Comparison of ENCODE assay signal across 1 cellular context in genomic region chr19:38727868-38728660, GRCh38.
TF ChIP-seq lines count a peak whose summit lies in the region.

No MANE protein-coding gene starts in this region.

TF ChIP-seq in GM23338, 12 proteins besides CTCF, POLR2A, EP300 and RAD21 (continued from another document):
- TF ChIP-seq, protein P1, sequence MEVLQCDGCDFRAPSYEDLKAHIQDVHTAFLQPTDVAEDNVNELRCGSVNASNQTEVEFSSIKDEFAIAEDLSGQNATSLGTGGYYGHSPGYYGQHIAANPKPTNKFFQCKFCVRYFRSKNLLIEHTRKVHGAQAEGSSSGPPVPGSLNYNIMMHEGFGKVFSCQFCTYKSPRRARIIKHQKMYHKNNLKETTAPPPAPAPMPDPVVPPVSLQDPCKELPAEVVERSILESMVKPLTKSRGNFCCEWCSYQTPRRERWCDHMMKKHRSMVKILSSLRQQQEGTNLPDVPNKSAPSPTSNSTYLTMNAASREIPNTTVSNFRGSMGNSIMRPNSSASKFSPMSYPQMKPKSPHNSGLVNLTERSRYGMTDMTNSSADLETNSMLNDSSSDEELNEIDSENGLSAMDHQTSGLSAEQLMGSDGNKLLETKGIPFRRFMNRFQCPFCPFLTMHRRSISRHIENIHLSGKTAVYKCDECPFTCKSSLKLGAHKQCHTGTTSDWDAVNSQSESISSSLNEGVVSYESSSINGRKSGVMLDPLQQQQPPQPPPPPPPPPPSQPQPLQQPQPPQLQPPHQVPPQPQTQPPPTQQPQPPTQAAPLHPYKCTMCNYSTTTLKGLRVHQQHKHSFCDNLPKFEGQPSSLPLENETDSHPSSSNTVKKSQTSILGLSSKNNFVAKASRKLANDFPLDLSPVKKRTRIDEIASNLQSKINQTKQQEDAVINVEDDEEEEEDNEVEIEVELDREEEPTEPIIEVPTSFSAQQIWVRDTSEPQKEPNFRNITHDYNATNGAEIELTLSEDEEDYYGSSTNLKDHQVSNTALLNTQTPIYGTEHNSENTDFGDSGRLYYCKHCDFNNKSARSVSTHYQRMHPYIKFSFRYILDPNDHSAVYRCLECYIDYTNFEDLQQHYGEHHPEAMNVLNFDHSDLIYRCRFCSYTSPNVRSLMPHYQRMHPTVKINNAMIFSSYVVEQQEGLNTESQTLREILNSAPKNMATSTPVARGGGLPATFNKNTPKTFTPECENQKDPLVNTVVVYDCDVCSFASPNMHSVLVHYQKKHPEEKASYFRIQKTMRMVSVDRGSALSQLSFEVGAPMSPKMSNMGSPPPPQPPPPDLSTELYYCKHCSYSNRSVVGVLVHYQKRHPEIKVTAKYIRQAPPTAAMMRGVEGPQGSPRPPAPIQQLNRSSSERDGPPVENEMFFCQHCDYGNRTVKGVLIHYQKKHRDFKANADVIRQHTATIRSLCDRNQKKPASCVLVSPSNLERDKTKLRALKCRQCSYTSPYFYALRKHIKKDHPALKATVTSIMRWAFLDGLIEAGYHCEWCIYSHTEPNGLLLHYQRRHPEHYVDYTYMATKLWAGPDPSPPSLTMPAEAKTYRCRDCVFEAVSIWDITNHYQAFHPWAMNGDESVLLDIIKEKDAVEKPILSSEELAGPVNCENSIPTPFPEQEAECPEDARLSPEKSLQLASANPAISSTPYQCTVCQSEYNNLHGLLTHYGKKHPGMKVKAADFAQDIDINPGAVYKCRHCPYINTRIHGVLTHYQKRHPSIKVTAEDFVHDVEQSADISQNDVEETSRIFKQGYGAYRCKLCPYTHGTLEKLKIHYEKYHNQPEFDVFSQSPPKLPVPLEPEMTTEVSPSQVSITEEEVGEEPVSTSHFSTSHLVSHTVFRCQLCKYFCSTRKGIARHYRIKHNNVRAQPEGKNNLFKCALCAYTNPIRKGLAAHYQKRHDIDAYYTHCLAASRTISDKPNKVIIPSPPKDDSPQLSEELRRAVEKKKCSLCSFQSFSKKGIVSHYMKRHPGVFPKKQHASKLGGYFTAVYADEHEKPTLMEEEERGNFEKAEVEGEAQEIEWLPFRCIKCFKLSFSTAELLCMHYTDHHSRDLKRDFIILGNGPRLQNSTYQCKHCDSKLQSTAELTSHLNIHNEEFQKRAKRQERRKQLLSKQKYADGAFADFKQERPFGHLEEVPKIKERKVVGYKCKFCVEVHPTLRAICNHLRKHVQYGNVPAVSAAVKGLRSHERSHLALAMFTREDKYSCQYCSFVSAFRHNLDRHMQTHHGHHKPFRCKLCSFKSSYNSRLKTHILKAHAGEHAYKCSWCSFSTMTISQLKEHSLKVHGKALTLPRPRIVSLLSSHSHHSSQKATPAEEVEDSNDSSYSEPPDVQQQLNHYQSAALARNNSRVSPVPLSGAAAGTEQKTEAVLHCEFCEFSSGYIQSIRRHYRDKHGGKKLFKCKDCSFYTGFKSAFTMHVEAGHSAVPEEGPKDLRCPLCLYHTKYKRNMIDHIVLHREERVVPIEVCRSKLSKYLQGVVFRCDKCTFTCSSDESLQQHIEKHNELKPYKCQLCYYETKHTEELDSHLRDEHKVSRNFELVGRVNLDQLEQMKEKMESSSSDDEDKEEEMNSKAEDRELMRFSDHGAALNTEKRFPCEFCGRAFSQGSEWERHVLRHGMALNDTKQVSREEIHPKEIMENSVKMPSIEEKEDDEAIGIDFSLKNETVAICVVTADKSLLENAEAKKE (CRISPR knock-in tag; IDR thresholded peaks at IDR 0.05): no peak
- TF ChIP-seq STAT1 (IDR thresholded peaks at IDR 0.05; ENCODE audit: unreplicated experiment) (no peak), JUNB (IDR thresholded peaks at IDR 0.05; ENCODE audit: unreplicated experiment) (no peak)
- TF ChIP-seq, protein P2, sequence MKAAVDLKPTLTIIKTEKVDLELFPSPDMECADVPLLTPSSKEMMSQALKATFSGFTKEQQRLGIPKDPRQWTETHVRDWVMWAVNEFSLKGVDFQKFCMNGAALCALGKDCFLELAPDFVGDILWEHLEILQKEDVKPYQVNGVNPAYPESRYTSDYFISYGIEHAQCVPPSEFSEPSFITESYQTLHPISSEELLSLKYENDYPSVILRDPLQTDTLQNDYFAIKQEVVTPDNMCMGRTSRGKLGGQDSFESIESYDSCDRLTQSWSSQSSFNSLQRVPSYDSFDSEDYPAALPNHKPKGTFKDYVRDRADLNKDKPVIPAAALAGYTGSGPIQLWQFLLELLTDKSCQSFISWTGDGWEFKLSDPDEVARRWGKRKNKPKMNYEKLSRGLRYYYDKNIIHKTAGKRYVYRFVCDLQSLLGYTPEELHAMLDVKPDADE (IDR thresholded peaks at IDR 0.05): no peak
